ENCODE assay signal across 12 cellular contexts in genomic region chr17:49992191-49992932, GRCh38. TPM values are rescaled to one million over a fixed set of nuclear protein-coding genes. Genes with fewer than 3 reads are reported as not detected.
DNase-seq lines count a peak whose midpoint lies in the region; ATAC-seq, FAIRE-seq and TF ChIP-seq lines count a peak whose summit lies in the region.
"Had no signal": no experiment of that assay in that cellular context is flagged by ENCODE, and none has a peak within 500 bp of the region (broad histone marks: within the 10 kb centered on the region; RNA-seq: fewer than 3 reads in every experiment).

No MANE protein-coding gene starts in this region.

- H3K36me3 Mint-ChIP-seq in activated T-helper 17 cell treated with anti-CD3 and anti-CD28 coated beads, Interleukin-2, amount 50 U/mL, for 72 hours (ENCODE audit: low read depth): peaks cover 6% of the 10 kb centered on the region
- H3K36me3 Mint-ChIP-seq in naive B cell: peaks cover 0 to 20% of the 10 kb centered on the region in 2 donors

- no peak for TF ChIP-seq CTCF in GM10266 (IDR thresholded peaks at IDR 0.05; ENCODE audit: control insufficient read depth, insufficient read depth, low read depth, missing control alignments)

- FAIRE-seq in RCC 7860 (lab: Jason Lieb, UNC): no peak

- peaks cover 66% of the 10 kb centered on the region for H3K27me3 Mint-ChIP-seq in activated T-helper 17 cell treated with anti-CD3 and anti-CD28 coated beads, Interleukin-2, amount 50 U/mL, for 72 hours
- peaks cover 69 to 95% (median 92%) of the 10 kb centered on the region in 3 donors for H3K27me3 Mint-ChIP-seq in naive B cell

- H3K9me3 Mint-ChIP-seq in activated T-helper 17 cell treated with anti-CD3 and anti-CD28 coated beads, Interleukin-2, amount 50 U/mL, for 72 hours: no peaks in the 10 kb centered on the region
- peaks cover 0 to 3% (median 0%) of the 10 kb centered on the region in 7 donors for H3K9me3 Mint-ChIP-seq in naive B cell

- H3K27ac Mint-ChIP-seq in activated T-helper 17 cell treated with anti-CD3 and anti-CD28 coated beads, Interleukin-2, amount 50 U/mL, for 72 hours: no peak overlapping the region
- H3K27ac Mint-ChIP-seq in naive B cell: no peak overlapping the region

- no peak for ATAC-seq in activated T-helper 17 cell treated with anti-CD3 and anti-CD28 coated beads, Interleukin-2, amount 50 U/mL, for 72 hours (replicated peaks)
- no peak for ATAC-seq in naive B cell (ENCODE audit: low read depth in 2 of 2)
- no peak for ATAC-seq in GM18519 (IDR thresholded peaks at IDR 0.05; ENCODE audit: low FRiP score, unreplicated experiment)

- peaks cover 16% of the 10 kb centered on the region for H3K4me1 Mint-ChIP-seq in activated T-helper 17 cell treated with anti-CD3 and anti-CD28 coated beads, Interleukin-2, amount 50 U/mL, for 72 hours
- peaks cover 30 to 35% (median 32%) of the 10 kb centered on the region in 3 donors for H3K4me1 Mint-ChIP-seq in naive B cell

- DNase-seq in AG08396 (ENCODE audit: low spot score): peak; percentile 1
- peak; percentile 7 for DNase-seq in GM10266 (ENCODE audit: extremely low spot score)
- no peak for DNase-seq in naive B cell
- DNase-seq in KBM-7: no peak
- no peak for DNase-seq in stimulated activated CD4-positive, alpha-beta T cell treated with anti-CD3 and anti-CD28 coated beads, Interleukin-12 subunit alpha, Interleukin-12 subunit beta, amount 100 ng/mL, for 4 hours
- DNase-seq in RCC 7860 (ENCODE audit: low spot score): no peak
- DNase-seq: activated CD4-positive, alpha-beta T cell treated with anti-CD3 and anti-CD28 coated beads for 1 hour; NCI-H187 treated with DMSO at 0.1 percent for 48 hours had no signal

- peak overlapping the region; percentile 48 for H3K4me3 Mint-ChIP-seq in activated T-helper 17 cell treated with anti-CD3 and anti-CD28 coated beads, Interleukin-2, amount 50 U/mL, for 72 hours
- H3K4me3 Mint-ChIP-seq in naive B cell: peak overlapping the region; percentile 13 to 89 (median 76)

- in situ Hi-C loops in KBM-7 (cut with MboI; ENCODE audit: low pct_unique_long_range_greater_than_20kb, low sequenced_read_pairs): loop anchor here (25.0 kb wide), 1 partner anchor 430 kb away; no protein-coding TSS in a partner anchor

RNA-seq across cellular contexts. Expression of gene DLX3, which starts 2.7 kb away (rescaled TPM):
- not detected for total RNA-seq in activated T-helper 17 cell treated with anti-CD3 and anti-CD28 coated beads, Interleukin-2, amount 50 U/mL, for 72 hours
- polyA plus RNA-seq in naive B cell (ENCODE audit: low read depth in 6 of 6): not detected
- total RNA-seq: osteocyte, Peyer's patch had no signal

RNA-seq across cellular contexts. Expression of gene DLX4, which starts 23.4 kb away (rescaled TPM):
- under 1 TPM; 0.39 to 0.61 TPM for total RNA-seq in activated T-helper 17 cell treated with anti-CD3 and anti-CD28 coated beads, Interleukin-2, amount 50 U/mL, for 72 hours
- polyA plus RNA-seq in naive B cell (ENCODE audit: low read depth in 6 of 6): under 1 TPM in 3 of 6 donors, not detected in 3; 0.18 to 0.22 (median 0.21) TPM
- total RNA-seq: osteocyte, Peyer's patch had no signal

Comparison
In these comparisons a context has a peak if more than half of its experiments do, and no peak if none do; other contexts are left out.
1. DNase-seq: peak in AG08396 (single experiment) and GM10266 (single experiment); none in naive B cell (single experiment), KBM-7 (single experiment), stimulated activated CD4-positive, alpha-beta T cell treated with anti-CD3 and anti-CD28 coated beads, Interleukin-12 subunit alpha, Interleukin-12 subunit beta, amount 100 ng/mL, for 4 hours (single experiment) and RCC 7860 (single experiment).